In genomic region chr11:68212421-68213134, GRCh38 we compare ENCODE assay signal across 1 cellular context.
A peak's percentile ranks its signal among the peaks of the same experiment; 100 is the strongest.
TF ChIP-seq lines count a peak whose summit lies in the region.

No MANE protein-coding gene starts in this region.

TF ChIP-seq in HepG2, 621 proteins besides CTCF, POLR2A, EP300 and RAD21 (continued from another document and continues in another):
- TF ChIP-seq MTA1 (CRISPR knock-in tag; IDR thresholded peaks at IDR 0.05; ENCODE audit: borderline replicate concordance) (0 out of 2 replicates have a peak, but pooled peaks have one; percentile 28), FOSL2 (CRISPR knock-in tag; IDR thresholded peaks at IDR 0.05) (0 out of 2 replicates have a peak, but pooled peaks have one; percentile 5), ISX (CRISPR knock-in tag; conservative IDR thresholded peaks at IDR 0.05) (no peak), ZNF383 (CRISPR knock-in tag; IDR thresholded peaks at IDR 0.05; ENCODE audit: borderline replicate concordance) (no peak), PATZ1 (CRISPR knock-in tag; IDR thresholded peaks at IDR 0.05) (no peak), RCOR2 (CRISPR knock-in tag; IDR thresholded peaks at IDR 0.05) (no peak), ZNF326 (CRISPR knock-in tag; IDR thresholded peaks at IDR 0.05; ENCODE audit: borderline replicate concordance) (no peak), BCLAF1 (IDR thresholded peaks at IDR 0.05) (no peak), MED1 (CRISPR knock-in tag; IDR thresholded peaks at IDR 0.05) (0 out of 2 replicates have a peak, but pooled peaks have one; percentile 16), MIER2 (CRISPR knock-in tag; IDR thresholded peaks at IDR 0.05) (no peak), ARID4A (CRISPR knock-in tag; IDR thresholded peaks at IDR 0.05; ENCODE audit: borderline replicate concordance) (peak; percentile 67), IRF9 (CRISPR knock-in tag; IDR thresholded peaks at IDR 0.05; ENCODE audit: borderline replicate concordance) (no peak), ZNF710 (CRISPR knock-in tag; IDR thresholded peaks at IDR 0.05; ENCODE audit: borderline replicate concordance) (no peak), LRRFIP1 (CRISPR knock-in tag; conservative IDR thresholded peaks at IDR 0.05) (no peak), TFE3 (CRISPR knock-in tag; IDR thresholded peaks at IDR 0.05) (0 out of 2 replicates have a peak, but pooled peaks have one; percentile 15), KDM5A (IDR thresholded peaks at IDR 0.05; ENCODE audit: borderline replicate concordance, low read length) (peak; percentile 71), SRY (CRISPR knock-in tag; IDR thresholded peaks at IDR 0.05) (no peak; the same call in 1 of the 2 replicates), MED13 (CRISPR knock-in tag; IDR thresholded peaks at IDR 0.05) (no peak), HNRNPK (IDR thresholded peaks at IDR 0.05; ENCODE audit: low read depth, low read length, poor library complexity, severe bottlenecking) (no peak), MYC (CRISPR knock-in tag; IDR thresholded peaks at IDR 0.05; ENCODE audit: borderline replicate concordance) (peak; percentile 25; the same call in 1 of the 2 replicates), CENPT (CRISPR knock-in tag; IDR thresholded peaks at IDR 0.05; ENCODE audit: low read depth) (no peak), SIX1 (CRISPR knock-in tag; IDR thresholded peaks at IDR 0.05; ENCODE audit: borderline replicate concordance) (no peak), ZNF30 (CRISPR knock-in tag; IDR thresholded peaks at IDR 0.05) (no peak), MTERF4 (CRISPR knock-in tag; IDR thresholded peaks at IDR 0.05) (no peak), TGIF2 (CRISPR knock-in tag; IDR thresholded peaks at IDR 0.05) (no peak), ZBTB34 (CRISPR knock-in tag; IDR thresholded peaks at IDR 0.05) (no peak), THAP11 (CRISPR knock-in tag; IDR thresholded peaks at IDR 0.05) (no peak), NR1H2 (CRISPR knock-in tag; IDR thresholded peaks at IDR 0.05; ENCODE audit: borderline replicate concordance, low read depth) (no peak), ZFY (CRISPR knock-in tag; IDR thresholded peaks at IDR 0.05) (peak; percentile 41; the same call in 1 of the 2 replicates), E2F2 (CRISPR knock-in tag; IDR thresholded peaks at IDR 0.05; ENCODE audit: borderline replicate concordance) (no peak)
